9 cellular contexts compared by ENCODE assay signal in the genomic region with DNA sequence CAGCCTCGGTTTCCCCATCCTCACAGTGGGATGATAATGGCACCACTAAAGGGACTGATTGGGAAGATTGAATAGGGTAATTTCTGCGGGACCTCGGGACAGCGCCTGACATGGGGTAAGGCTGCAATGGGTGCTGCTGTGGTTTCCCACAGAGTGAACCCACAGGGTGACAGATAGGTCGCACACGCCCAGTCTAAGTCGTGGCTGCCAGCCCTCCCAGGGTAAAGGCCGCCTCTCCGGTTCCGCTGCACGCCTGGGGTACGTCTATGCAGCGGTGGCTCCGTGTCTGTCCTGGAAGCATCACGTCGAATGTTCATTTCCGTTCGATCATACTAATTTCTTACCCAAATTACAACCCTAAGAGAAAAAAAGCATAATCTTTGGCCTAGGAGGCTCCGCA. TPM values are rescaled to one million over a fixed set of nuclear protein-coding genes. Genes with fewer than 3 reads are reported as not detected.
DNase-seq lines count a peak whose midpoint lies in the region; TF ChIP-seq lines count a peak whose summit lies in the region.
"Had no signal": no experiment of that assay in that cellular context is flagged by ENCODE, and none has a peak within 500 bp of the region (broad histone marks: within the 10 kb centered on the region; RNA-seq: fewer than 3 reads in every experiment).

No MANE protein-coding gene starts in this region.

- H3K27me3 Mint-ChIP-seq in CD4-positive, alpha-beta memory T cell, result peaks cover 30 to 44% of the 10 kb centered on the region in 2 donors
- peaks cover 63% of the 10 kb centered on the region for H3K27me3 Mint-ChIP-seq in dendritic cell treated with granulocyte-macrophage colony-stimulating factor and Interleukin-4, amounts not matched to agents 40 ng/mL and 50 ng/mL, for 4 days
- H3K27me3 Mint-ChIP-seq in neural crest cell (ENCODE audit: low read depth), result peaks cover 66% of the 10 kb centered on the region

- CTCF ChIA-PET in CD4-positive, alpha-beta memory T cell (lab: Charles Lee; ENCODE audit: partially characterized antibody), result interaction anchor here (0.9 kb wide), 1 partner anchor 492 kb away, joined by 3 read pairs; no protein-coding TSS in a partner anchor

- H3K27ac Mint-ChIP-seq in CD4-positive, alpha-beta memory T cell, result peak overlapping the region; percentile 16 to 88 (median 77)
- H3K27ac Mint-ChIP-seq in dendritic cell treated with granulocyte-macrophage colony-stimulating factor and Interleukin-4, amounts not matched to agents 40 ng/mL and 50 ng/mL, for 4 days, result no peak overlapping the region
- no peak overlapping the region for H3K27ac Mint-ChIP-seq in neural crest cell (ENCODE audit: unreplicated experiment)

- peak in 2 of 5 donors; percentile 29 to 55 for DNase-seq in CD4-positive, alpha-beta memory T cell
- DNase-seq in neural crest cell (ENCODE audit: low read depth, low spot score) (no peak), occipital lobe (lab: John Stamatoyannopoulos, UW) (no peak), NCI-H2107 treated with DMSO at 0.1 percent for 48 hours (lab: John Stamatoyannopoulos, UW; ENCODE audit: unreplicated experiment) (no peak), prostate gland (ENCODE audit: low spot score) (no peak), AML-193 (lab: John Stamatoyannopoulos, UW) (no peak)

- H3K27ac ChIP-seq in CD4-positive, alpha-beta memory T cell (ENCODE audit: low read depth, low read length), result no peak overlapping the region
- H3K27ac ChIP-seq in OCI-LY3 (ENCODE audit: low read length) (no peak overlapping the region), prostate gland (no peak overlapping the region)

- H3K79me2 ChIP-seq in OCI-LY3 (ENCODE audit: low read length), result peaks cover 9% of the 10 kb centered on the region

- POLR2A ChIA-PET in CD4-positive, alpha-beta memory T cell (lab: Charles Lee; ENCODE audit: partially characterized antibody), result interaction anchor here (0.7 to 1.5 kb wide), 5 partner anchors 57 to 534 kb away, joined by 3 to 4 read pairs (median 3); a partner anchor contains a TSS

- H3K4me1 Mint-ChIP-seq in CD4-positive, alpha-beta memory T cell, result peaks cover 25 to 49% (median 37%) of the 10 kb centered on the region in 4 donors
- H3K4me1 Mint-ChIP-seq in dendritic cell treated with granulocyte-macrophage colony-stimulating factor and Interleukin-4, amounts not matched to agents 40 ng/mL and 50 ng/mL, for 4 days (ENCODE audit: low read depth), result peaks cover 32% of the 10 kb centered on the region
- peaks cover 38% of the 10 kb centered on the region for H3K4me1 Mint-ChIP-seq in neural crest cell

- TF ChIP-seq CTCF in OCI-LY3 (IDR thresholded peaks at IDR 0.05; ENCODE audit: low read depth, low read length), result no peak
- TF ChIP-seq CTCF in neural crest cell (conservative IDR thresholded peaks at IDR 0.05), result no peak
- no peak for TF ChIP-seq CTCF in prostate gland (IDR thresholded peaks at IDR 0.05)

- H3K36me3 Mint-ChIP-seq in CD4-positive, alpha-beta memory T cell, result peaks cover 0 to 3% of the 10 kb centered on the region in 2 donors
- peaks cover 7% of the 10 kb centered on the region for H3K36me3 Mint-ChIP-seq in dendritic cell treated with granulocyte-macrophage colony-stimulating factor and Interleukin-4, amounts not matched to agents 40 ng/mL and 50 ng/mL, for 4 days (ENCODE audit: low read depth)
- H3K36me3 Mint-ChIP-seq in neural crest cell (ENCODE audit: low read depth), result no peaks in the 10 kb centered on the region

- no peaks in the 10 kb centered on the region for H4K20me1 ChIP-seq in OCI-LY3 (ENCODE audit: insufficient read depth, low read length)

- H2AFZ ChIP-seq in OCI-LY3 (ENCODE audit: low read depth, low read length), result 0 out of 2 replicates have a peak overlapping the region, but pooled peaks have one; percentile 35

- no peaks in the 10 kb centered on the region for H3K9me3 Mint-ChIP-seq in CD4-positive, alpha-beta memory T cell
- H3K9me3 Mint-ChIP-seq in dendritic cell treated with granulocyte-macrophage colony-stimulating factor and Interleukin-4, amounts not matched to agents 40 ng/mL and 50 ng/mL, for 4 days, result no peaks in the 10 kb centered on the region
- H3K9me3 Mint-ChIP-seq in neural crest cell, result no peaks in the 10 kb centered on the region

- no peak overlapping the region for H3K9ac ChIP-seq in OCI-LY3 (ENCODE audit: low read length)

- peaks cover 29% of the 10 kb centered on the region for H3K27me3 ChIP-seq in CD4-positive, alpha-beta memory T cell (ENCODE audit: insufficient read depth, low read length)
- H3K27me3 ChIP-seq in OCI-LY3 (ENCODE audit: low read depth, low read length) (peaks cover 47% of the 10 kb centered on the region), prostate gland (replicated peaks; ENCODE audit: insufficient read depth) (peaks cover 13% of the 10 kb centered on the region)

- H3K4me1 ChIP-seq in CD4-positive, alpha-beta memory T cell (ENCODE audit: insufficient read depth, low read length), result peaks cover 40% of the 10 kb centered on the region
- H3K4me1 ChIP-seq in OCI-LY3 (ENCODE audit: low read length) (peaks cover 29% of the 10 kb centered on the region), prostate gland (replicated peaks) (peaks cover 4% of the 10 kb centered on the region)

- intact Hi-C loops in CD4-positive, alpha-beta memory T cell (cut with micrococcal nuclease), result loop anchor here (1.0 to 10.0 kb wide), 5 partner anchors 97 to 562 kb away; a partner anchor contains a TSS
- intact Hi-C loops in dendritic cell treated with granulocyte-macrophage colony-stimulating factor and Interleukin-4, amounts not matched to agents 40 ng/mL and 50 ng/mL, for 4 days (cut with micrococcal nuclease), result loop anchor here (2.0 kb wide), 1 partner anchor 390 kb away; no protein-coding TSS in a partner anchor
- intact Hi-C loops in prostate gland (cut with DNase I), result loop anchor here (5.0 kb wide), 1 partner anchor 392 kb away; no protein-coding TSS in a partner anchor

- peak overlapping the region; percentile 19 to 46 for H3K4me3 ChIP-seq in CD4-positive, alpha-beta memory T cell (ENCODE audit: low read length in 2 of 2)
- H3K4me3 ChIP-seq in OCI-LY3 (ENCODE audit: low read length), result peak overlapping the region; percentile 76; the same call in 1 of the 2 replicates
- peak overlapping the region in 1 of 2 donors; percentile 35 for H3K4me3 ChIP-seq in prostate gland

- H3K36me3 ChIP-seq in CD4-positive, alpha-beta memory T cell (ENCODE audit: insufficient read depth, low read length), result no peaks in the 10 kb centered on the region
- H3K36me3 ChIP-seq in OCI-LY3 (replicated peaks; ENCODE audit: low read depth, low read length) (no peaks in the 10 kb centered on the region), prostate gland (no peaks in the 10 kb centered on the region)

- no peak for TF ChIP-seq POLR2A in prostate gland (IDR thresholded peaks at IDR 0.05)

- H3K4me3 Mint-ChIP-seq in CD4-positive, alpha-beta memory T cell, result peak overlapping the region; percentile 70 to 82 (median 79)
- peak overlapping the region; percentile 53 for H3K4me3 Mint-ChIP-seq in dendritic cell treated with granulocyte-macrophage colony-stimulating factor and Interleukin-4, amounts not matched to agents 40 ng/mL and 50 ng/mL, for 4 days
- H3K4me3 Mint-ChIP-seq in neural crest cell, result peak overlapping the region; percentile 82

- WGBS in prostate gland, result 25% methylated on average over 19 of the region's 19 CpGs

- peak overlapping the region; percentile 91 for H3K4me2 ChIP-seq in OCI-LY3 (ENCODE audit: low read length)

- H3K9me3 ChIP-seq in CD4-positive, alpha-beta memory T cell (ENCODE audit: control insufficient read depth in 1 of 2, low read length in 2 of 2), result no peaks in the 10 kb centered on the region
- no peaks in the 10 kb centered on the region for H3K9me3 ChIP-seq in OCI-LY3 (ENCODE audit: insufficient read depth, low read length)
- no peaks in the 10 kb centered on the region for H3K9me3 ChIP-seq in prostate gland

RNA-seq across cellular contexts. Expression of a gene that starts 0.6 kb away (rescaled TPM):
- not detected for total RNA-seq in CD4-positive, alpha-beta memory T cell
- polyA plus RNA-seq in CD4-positive, alpha-beta memory T cell, result not detected
- total RNA-seq in neural crest cell (0.23 and 0.27 TPM in 2 replicates), occipital lobe (not detected), prostate gland (1 to 10 TPM in 1 of 2 donors, not detected in 1; 2.4 TPM)
- total RNA-seq: M059J had no signal

RNA-seq across cellular contexts. Expression of a gene that starts 4.0 kb away (rescaled TPM):
- 10 to 100 TPM; 22.2 TPM for total RNA-seq in CD4-positive, alpha-beta memory T cell
- 1 to 10 TPM; 5.8 to 9.3 TPM for polyA plus RNA-seq in CD4-positive, alpha-beta memory T cell
- total RNA-seq in neural crest cell (21.9 and 23.5 TPM in 2 replicates), occipital lobe (11.7 TPM), prostate gland (10 to 100 TPM; 11.4 to 13.3 TPM)

RNA-seq across cellular contexts. Expression of a gene that starts 55.9 kb away (rescaled TPM):
- 10 to 100 TPM; 91.3 to 94.3 TPM for total RNA-seq in CD4-positive, alpha-beta memory T cell
- 10 to 100 TPM; 10.1 to 39.2 TPM for polyA plus RNA-seq in CD4-positive, alpha-beta memory T cell
- total RNA-seq in neural crest cell (43.0 and 43.8 TPM in 2 replicates), occipital lobe (85.3 TPM), prostate gland (10 to 100 TPM; 51.8 to 69.0 TPM)

Comparison
In these comparisons a context has a peak if more than half of its experiments do, and no peak if none do; other contexts are left out.
1. H3K27ac Mint-ChIP-seq: peak in CD4-positive, alpha-beta memory T cell (7 of 7); none in dendritic cell treated with granulocyte-macrophage colony-stimulating factor and Interleukin-4, amounts not matched to agents 40 ng/mL and 50 ng/mL, for 4 days (single experiment) and neural crest cell (single experiment).
2. Peak in every context shown above with its lines, with median percentiles within 50 percentile points of each other: H3K4me3 Mint-ChIP-seq.